In genomic region chr3:42351221-42351620, GRCh38 we compare ENCODE assay signal across 25 cellular contexts. TPM values are rescaled to one million over a fixed set of nuclear protein-coding genes. Genes with fewer than 3 reads are reported as not detected.
DNase-seq lines count a peak whose midpoint lies in the region; ATAC-seq and TF ChIP-seq lines count a peak whose summit lies in the region.
"Had no signal": no experiment of that assay in that cellular context is flagged by ENCODE, and none has a peak within 500 bp of the region (broad histone marks: within the 10 kb centered on the region; RNA-seq: fewer than 3 reads in every experiment).

No MANE protein-coding gene starts in this region.

- no peaks in the 10 kb centered on the region for H3K9me3 ChIP-seq in esophagus squamous epithelium
- H3K9me3 ChIP-seq: thoracic aorta had no signal

- H3K4me3 ChIP-seq in HFF-Myc (replicated peaks; ENCODE audit: low read depth, low read length) = no peak overlapping the region
- H3K4me3 ChIP-seq in cardiac fibroblast (replicated peaks in 1 of 2; ENCODE audit: low read depth in 2 of 2, low read length in 2 of 2) = no peak overlapping the region
- H3K4me3 ChIP-seq in esophagus squamous epithelium = no peak overlapping the region
- H3K4me3 ChIP-seq: thoracic aorta had no signal

- no peaks in the 10 kb centered on the region for H3K36me3 ChIP-seq in esophagus squamous epithelium
- H3K36me3 ChIP-seq: thoracic aorta had no signal

- no peaks in the 10 kb centered on the region for H3K4me1 ChIP-seq in esophagus squamous epithelium

- no peak overlapping the region for H3K27ac ChIP-seq in esophagus squamous epithelium
- H3K27ac ChIP-seq: thoracic aorta had no signal

- no peak for TF ChIP-seq CTCF in HFF-Myc (IDR thresholded peaks at IDR 0.05; ENCODE audit: low read depth, low read length, missing control alignments)
- no peak for TF ChIP-seq CTCF in cardiac fibroblast (IDR thresholded peaks at IDR 0.05; ENCODE audit: low read depth, low read length)
- no peak for TF ChIP-seq CTCF in esophagus squamous epithelium (IDR thresholded peaks at IDR 0.05)

- 14 to 21% methylated on average over 2 of the region's 2 CpGs for WGBS in esophagus squamous epithelium, 2 donors

- intact Hi-C loops in esophagus squamous epithelium (cut with DNase I) = no loop called here

- no peak for ATAC-seq in HG02973 (IDR thresholded peaks at IDR 0.05; ENCODE audit: unreplicated experiment)
- ATAC-seq: activated T-cell treated with anti-CD3 and anti-CD28 coated beads, Interleukin-2, amount 50 U/mL, for 4 hours; esophagus mucosa; HCT116; natural killer cell treated with Interleukin-12 subunit alpha and Interleukin-12 subunit beta and Interleukin-15 and Interleukin-18, amount 100 ng/mL, for 72 hours; T-helper 17 cell had no signal

- no peak for TF ChIP-seq POLR2A in esophagus squamous epithelium (IDR thresholded peaks at IDR 0.05)

- H3K27me3 ChIP-seq in esophagus squamous epithelium = peaks cover 0 to 19% (median 0%) of the 10 kb centered on the region in 4 donors

- DNase-seq in AG08395 (ENCODE audit: low spot score) (peak; percentile 65), HFF-Myc (ENCODE audit: extremely low read depth, low read depth) (peak; percentile 9), cardiac fibroblast (ENCODE audit: low read depth in 2 of 2) (peak; percentile 10 to 18), iris pigment epithelial cell (ENCODE audit: low read depth) (peak; percentile 42), cortex of kidney (lab: John Stamatoyannopoulos, UW) (no peak), esophagus squamous epithelium (lab: John Stamatoyannopoulos, UW) (no peak)
- no peak for DNase-seq in effector CD4-positive, alpha-beta T cell
- DNase-seq: activated CD4-positive, alpha-beta memory T cell treated with anti-CD3 and anti-CD28 coated beads, Interleukin-2, amount 10 ng/mL, durations not matched to agents 7 days and 5 days; activated T-cell treated with anti-CD3 and anti-CD28 coated beads, Interleukin-2, amount 50 U/mL, for 4 hours; CD4-positive, alpha-beta memory T cell; DND-41; Kasumi-1; NCI-H1417 treated with DMSO at 0.1 percent for 48 hours; NCI-H2171; stimulated activated CD4-positive, alpha-beta T cell treated with anti-CD3 and anti-CD28 coated beads, Interleukin-12 subunit alpha, Interleukin-12 subunit beta, amount 100 ng/mL, for 4 hours; T-helper 17 cell had no signal

RNA-seq across cellular contexts. Expression of gene LYZL4, which starts 59.2 kb away (rescaled TPM):
- not detected for total RNA-seq in esophagus squamous epithelium
- total RNA-seq: A673; activated CD4-positive, alpha-beta memory T cell treated with anti-CD3 and anti-CD28 coated beads, Interleukin-2, amount 10 ng/mL, durations not matched to agents 7 days and 5 days; activated T-cell treated with anti-CD3 and anti-CD28 coated beads, Interleukin-2, amount 50 U/mL, for 4 hours; CD4-positive, alpha-beta memory T cell; dermis microvascular lymphatic vessel endothelial cell; esophagus mucosa; kidney epithelial cell; natural killer cell treated with Interleukin-12 subunit alpha and Interleukin-12 subunit beta and Interleukin-15 and Interleukin-18, amount 100 ng/mL, for 72 hours; pulmonary artery endothelial cell; T-helper 17 cell; thoracic aorta had no signal

Comparison
In these comparisons a context has a peak if more than half of its experiments do, and no peak if none do; other contexts are left out.
1. DNase-seq: peak in AG08395 (single experiment), HFF-Myc (single experiment), cardiac fibroblast (2 of 2) and iris pigment epithelial cell (single experiment); none in cortex of kidney (single experiment), effector CD4-positive, alpha-beta T cell (single experiment) and esophagus squamous epithelium (single experiment).